Comparison of ENCODE assay signal across 16 cellular contexts in genomic region chr1:232038704-232039103, GRCh38.
DNase-seq lines count a peak whose midpoint lies in the region; ATAC-seq lines count a peak whose summit lies in the region.
"Had no signal": no experiment of that assay in that cellular context is flagged by ENCODE, and none has a peak within 500 bp of the region (broad histone marks: within the 10 kb centered on the region; RNA-seq: fewer than 3 reads in every experiment).

No MANE protein-coding gene starts in this region.

- in situ Hi-C loops in G401 (cut with HindIII; ENCODE audit: low sequenced_read_pairs): no loop called here

- no peak for ATAC-seq in stimulated activated naive CD8-positive, alpha-beta T cell treated with anti-CD3 and anti-CD28 coated beads, Interleukin-15, Interleukin-2, amounts not matched to agents 100 U/mL and 50 U/mL, for 24 hours
- no peak for ATAC-seq in HG03469 (IDR thresholded peaks at IDR 0.05; ENCODE audit: unreplicated experiment)
- ATAC-seq in GM21381 (IDR thresholded peaks at IDR 0.05; ENCODE audit: unreplicated experiment): no peak
- ATAC-seq: HepG2; stimulated activated memory B cell treated with anti-CD40 and anti-IgM and Interleukin-4, amounts not matched to agents 10 μg/mL and 1 μg/mL and 100 μg/mL, for 72 hours had no signal

- DNase-seq in COLO668 (lab: John Stamatoyannopoulos, UW; ENCODE audit: unreplicated experiment) (peak; percentile 28), G401 (ENCODE audit: low spot score) (peak; percentile 95), NCI-H82 (lab: John Stamatoyannopoulos, UW) (peak; percentile 87), foreskin melanocyte (peak; percentile 35), AG20443 (ENCODE audit: low spot score) (no peak)
- no peak for DNase-seq in stimulated activated naive CD8-positive, alpha-beta T cell treated with anti-CD3 and anti-CD28 coated beads, Interleukin-15, Interleukin-2, amounts not matched to agents 100 U/mL and 50 U/mL, for 24 hours
- DNase-seq: activated T-cell treated with anti-CD3 and anti-CD28 coated beads, Interleukin-2, amount 50 U/mL, for 24 hours; esophagus squamous epithelium; natural killer cell; NCI-H1105 treated with DMSO at 0.1 percent for 48 hours; PC-9; stimulated activated CD4-positive, alpha-beta T cell treated with anti-CD3 and anti-CD28 coated beads, Interleukin-4, amount 100 ng/mL, for 1 hour had no signal

Comparison
In these comparisons a context has a peak if more than half of its experiments do, and no peak if none do; other contexts are left out.
1. DNase-seq: peak in COLO668 (single experiment), G401 (single experiment), NCI-H82 (single experiment) and foreskin melanocyte (single experiment); none in AG20443 (single experiment) and stimulated activated naive CD8-positive, alpha-beta T cell treated with anti-CD3 and anti-CD28 coated beads, Interleukin-15, Interleukin-2, amounts not matched to agents 100 U/mL and 50 U/mL, for 24 hours (single experiment).